8 cellular contexts compared by ENCODE assay signal in the genomic region with DNA sequence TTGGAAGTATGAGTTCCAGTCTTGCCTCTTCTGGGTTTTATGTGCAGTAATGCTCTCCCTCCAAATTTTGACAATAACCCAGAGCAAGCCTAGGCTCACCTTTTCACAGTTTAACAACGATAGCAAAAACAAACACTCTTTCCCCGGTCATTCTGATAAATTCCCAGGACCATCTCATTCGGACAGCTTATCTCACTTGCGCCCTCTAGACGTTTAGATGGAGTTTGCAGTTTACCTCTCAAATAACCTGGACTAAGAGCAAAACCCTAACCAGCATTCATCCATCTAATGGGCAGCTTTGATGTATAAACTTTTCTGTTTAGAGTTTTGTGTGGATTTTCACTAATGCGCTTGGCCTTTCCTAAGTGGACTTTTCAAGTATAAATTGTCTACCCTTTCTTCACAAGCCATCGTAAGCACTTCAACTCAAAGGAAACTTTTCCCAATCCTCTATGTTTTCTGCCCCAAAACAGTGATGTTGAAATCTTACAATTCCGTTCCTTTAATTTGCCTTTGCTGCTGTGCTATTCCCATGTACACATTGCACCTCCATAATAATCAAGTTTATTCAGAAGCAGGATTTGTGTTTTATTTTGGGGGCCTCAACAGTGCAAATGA.
DNase-seq lines count a peak whose midpoint lies in the region; ATAC-seq and TF ChIP-seq lines count a peak whose summit lies in the region.

No MANE protein-coding gene starts in this region.

- H3K27me3 ChIP-seq in colonic mucosa, result no peaks in the 10 kb centered on the region

- no peaks in the 10 kb centered on the region for H3K9me3 ChIP-seq in colonic mucosa

- H3K4me1 ChIP-seq in colonic mucosa, result no peaks in the 10 kb centered on the region

- TF ChIP-seq CTCF in NB4 (IDR thresholded peaks at IDR 0.05; ENCODE audit: low read depth, low read length) (peak; percentile 63), colonic mucosa (IDR thresholded peaks at IDR 0.05) (peak; percentile 45), osteocyte (IDR thresholded peaks at IDR 0.05) (peak; percentile 43)

- H3K9me3 Mint-ChIP-seq in osteocyte (ENCODE audit: unreplicated experiment), result peaks cover 10% of the 10 kb centered on the region

- H3K27ac ChIP-seq in colonic mucosa, result no peak overlapping the region

- H3K4me3 Mint-ChIP-seq in osteocyte (ENCODE audit: unreplicated experiment), result no peak overlapping the region

- DNase-seq in SKM-1 treated with dmso at 0.1 percent for 144 hours (lab: John Stamatoyannopoulos, UW; ENCODE audit: unreplicated experiment) (peak; percentile 15), SKM-1 (lab: John Stamatoyannopoulos, UW; ENCODE audit: unreplicated experiment) (no peak), NB4 (ENCODE audit: low read depth) (peak; percentile 48), colonic mucosa (peak; percentile 26), osteocyte (ENCODE audit: extremely low spot score, unreplicated experiment) (no peak)
- no peak for DNase-seq in stimulated activated CD4-positive, alpha-beta T cell treated with anti-CD3 and anti-CD28 coated beads, Interleukin-15, amount 100 ng/mL, for 24 hours
- DNase-seq in central memory CD4-positive, alpha-beta T cell, result no peak

- H3K27me3 Mint-ChIP-seq in osteocyte (ENCODE audit: unreplicated experiment), result no peaks in the 10 kb centered on the region

- no peak overlapping the region for H3K9ac ChIP-seq in colonic mucosa (ENCODE audit: low read depth in 2 of 2, low read length in 2 of 2)

- TF ChIP-seq POLR2A in NB4 (IDR thresholded peaks at IDR 0.05; ENCODE audit: extremely low read depth, insufficient read length), result no peak

- ATAC-seq in GM18909 (IDR thresholded peaks at IDR 0.05; ENCODE audit: poor library complexity, unreplicated experiment), result no peak

- H3K36me3 ChIP-seq in colonic mucosa, result no peaks in the 10 kb centered on the region

- H3K4me3 ChIP-seq in NB4 (ENCODE audit: low read depth, low read length) (no peak overlapping the region), colonic mucosa (no peak overlapping the region)

- H3K4me1 Mint-ChIP-seq in osteocyte (ENCODE audit: unreplicated experiment), result peaks cover 12% of the 10 kb centered on the region

- intact Hi-C loops in colonic mucosa (cut with DNase I), result no loop called here

- peaks cover 1% of the 10 kb centered on the region for H3K36me3 Mint-ChIP-seq in osteocyte (ENCODE audit: unreplicated experiment)

- H3K27ac Mint-ChIP-seq in osteocyte (ENCODE audit: unreplicated experiment), result no peak overlapping the region

Comparison
In these comparisons a context has a peak if more than half of its experiments do, and no peak if none do; other contexts are left out.
1. DNase-seq: peak in SKM-1 treated with dmso at 0.1 percent for 144 hours (single experiment), NB4 (single experiment) and colonic mucosa (single experiment); none in SKM-1 (single experiment), osteocyte (single experiment), stimulated activated CD4-positive, alpha-beta T cell treated with anti-CD3 and anti-CD28 coated beads, Interleukin-15, amount 100 ng/mL, for 24 hours (single experiment) and central memory CD4-positive, alpha-beta T cell (single experiment).
2. Peak in every context shown above with its lines, with median percentiles within 50 percentile points of each other: CTCF ChIP-seq.